Comparison of ENCODE assay signal across 14 cellular contexts in genomic region chr10:11638055-11638698, GRCh38.
A peak's percentile ranks its signal among the peaks of the same experiment; 100 is the strongest.
DNase-seq lines count a peak whose midpoint lies in the region; ATAC-seq lines count a peak whose summit lies in the region.
"Had no signal": no experiment of that assay in that cellular context is flagged by ENCODE, and none has a peak within 500 bp of the region (broad histone marks: within the 10 kb centered on the region; RNA-seq: fewer than 3 reads in every experiment).

No MANE protein-coding gene starts in this region.

- DNase-seq in iPS-NIHi11 (ENCODE audit: low spot score) (peak; percentile 25), NCI-H2029 treated with DMSO at 0.1 percent for 48 hours (lab: John Stamatoyannopoulos, UW) (no peak), inferior parietal cortex (ENCODE audit: extremely low spot score) (no peak), UCSD-AML1 (lab: John Stamatoyannopoulos, UW; ENCODE audit: unreplicated experiment) (no peak)
- no peak for DNase-seq in activated effector memory CD4-positive, alpha-beta T cell treated with anti-CD3 and anti-CD28 coated beads, Interleukin-2, amount 50 U/mL, for 16 hours
- DNase-seq: activated CD4-positive, alpha-beta T cell treated with anti-CD3 and anti-CD28 coated beads for 4 hours; cortex of kidney; HFFc6; mesendoderm; NCI-H2171; T-helper 1 cell had no signal

- ATAC-seq in GM18520 (IDR thresholded peaks at IDR 0.05; ENCODE audit: unreplicated experiment) (peak; percentile 91), GM21619 (IDR thresholded peaks at IDR 0.05; ENCODE audit: unreplicated experiment) (peak; percentile 93), HG03432 (IDR thresholded peaks at IDR 0.05; ENCODE audit: unreplicated experiment) (peak; percentile 79)
